ENCODE assay signal across 15 cellular contexts in genomic region chr6:107656883-107657282, GRCh38.
A peak's percentile ranks its signal among the peaks of the same experiment; 100 is the strongest.
DNase-seq lines count a peak whose midpoint lies in the region; ATAC-seq, FAIRE-seq and TF ChIP-seq lines count a peak whose summit lies in the region.
"Had no signal": no experiment of that assay in that cellular context is flagged by ENCODE, and none has a peak within 500 bp of the region (broad histone marks: within the 10 kb centered on the region; RNA-seq: fewer than 3 reads in every experiment).

No MANE protein-coding gene starts in this region.

- H3K4ac ChIP-seq in trophoblast cell (ENCODE audit: low read depth, low read length) = no peak overlapping the region

- peak; percentile 12 to 34 for DNase-seq in SHP77 (lab: John Stamatoyannopoulos, UW)
- DNase-seq in SHP77 treated with DMSO at 0.1 percent for 48 hours (lab: John Stamatoyannopoulos, UW) = no peak
- peak in 1 of 3 donors; percentile 57 for DNase-seq in Peyer's patch
- DNase-seq in cardiac muscle cell (ENCODE audit: low read depth in 1 of 2, low spot score in 1 of 2) = peak in 1 of 2 donors; percentile 34
- no peak for DNase-seq in smooth muscle cell (lab: John Stamatoyannopoulos, UW; ENCODE audit: unreplicated experiment)
- no peak for DNase-seq in frontal cortex (ENCODE audit: low spot score in 2 of 2)
- no peak for DNase-seq in trophoblast cell
- DNase-seq: 8988T; activated naive CD4-positive, alpha-beta T cell treated with anti-CD3 and anti-CD28 coated beads for 36 hours; cerebellar nuclear complex; HFFc6; NCI-H1092 treated with DMSO at 0.1 percent for 48 hours had no signal

- no peaks in the 10 kb centered on the region for H3K36me3 ChIP-seq in Peyer's patch
- H3K36me3 ChIP-seq in cardiac muscle cell = peaks cover 9% of the 10 kb centered on the region
- no peaks in the 10 kb centered on the region for H3K36me3 ChIP-seq in smooth muscle cell (ENCODE audit: low read depth)
- no peaks in the 10 kb centered on the region for H3K36me3 ChIP-seq in trophoblast cell (ENCODE audit: control insufficient read depth in 1 of 2, insufficient read depth in 2 of 2, low read length in 2 of 2)

- no peak overlapping the region for H2BK12ac ChIP-seq in trophoblast cell (ENCODE audit: low read length)

- TF ChIP-seq CTCF in Peyer's patch (IDR thresholded peaks at IDR 0.05) = no peak
- TF ChIP-seq CTCF in cardiac muscle cell (IDR thresholded peaks at IDR 0.05; ENCODE audit: low read depth, low read length) = no peak
- TF ChIP-seq CTCF in smooth muscle cell (IDR thresholded peaks at IDR 0.05; ENCODE audit: borderline replicate concordance, insufficient read depth, poor library complexity, severe bottlenecking) = no peak

- H3K79me1 ChIP-seq in trophoblast cell (ENCODE audit: low read length) = no peaks in the 10 kb centered on the region

- FAIRE-seq in frontal cortex (lab: Jason Lieb, UNC) = no peak
- FAIRE-seq: HTR-8/SVneo had no signal

- H3K9ac ChIP-seq in smooth muscle cell (ENCODE audit: low read depth) = no peak overlapping the region
- no peak overlapping the region for H3K9ac ChIP-seq in trophoblast cell (ENCODE audit: low read length)

- H3K79me2 ChIP-seq in smooth muscle cell (ENCODE audit: low read depth) (no peaks in the 10 kb centered on the region), trophoblast cell (ENCODE audit: control insufficient read depth, insufficient read depth, low read length, poor library complexity) (no peaks in the 10 kb centered on the region)

- no peak overlapping the region for H2BK5ac ChIP-seq in trophoblast cell (ENCODE audit: low read depth, low read length, poor library complexity)

- no peak for ATAC-seq in HG02588 (IDR thresholded peaks at IDR 0.05; ENCODE audit: unreplicated experiment)
- ATAC-seq: left lobe of liver had no signal

- H3K4me2 ChIP-seq in smooth muscle cell (no peak overlapping the region), trophoblast cell (ENCODE audit: low read length) (no peak overlapping the region)

- H3K27ac ChIP-seq in Peyer's patch (peak overlapping the region in 3 of 4 donors; percentile 19 to 79 (median 48)), cardiac muscle cell (peak overlapping the region; percentile 39), smooth muscle cell (ENCODE audit: low read depth) (peak overlapping the region; percentile 34), trophoblast cell (ENCODE audit: low read depth, low read length) (no peak overlapping the region)

- H4K91ac ChIP-seq in trophoblast cell (ENCODE audit: low read depth, low read length) = no peak overlapping the region

- H2AK5ac ChIP-seq in trophoblast cell (ENCODE audit: low read length) = no peak overlapping the region

- H4K8ac ChIP-seq in trophoblast cell (ENCODE audit: low read depth, low read length) = no peak overlapping the region

- TF ChIP-seq POLR2A in Peyer's patch (IDR thresholded peaks at IDR 0.05) = no peak

- no peaks in the 10 kb centered on the region for H3K9me3 ChIP-seq in Peyer's patch
- no peaks in the 10 kb centered on the region for H3K9me3 ChIP-seq in cardiac muscle cell (ENCODE audit: low read depth)
- H3K9me3 ChIP-seq in smooth muscle cell (replicated peaks; ENCODE audit: low read depth) = no peaks in the 10 kb centered on the region
- no peaks in the 10 kb centered on the region for H3K9me3 ChIP-seq in trophoblast cell (ENCODE audit: insufficient read depth, low read depth, low read length)

- H3K23ac ChIP-seq in trophoblast cell (ENCODE audit: low read length) = no peak overlapping the region

- no peaks in the 10 kb centered on the region for H3F3A ChIP-seq in smooth muscle cell (ENCODE audit: low read depth)

- H3K4me3 ChIP-seq in Peyer's patch (no peak overlapping the region), cardiac muscle cell (no peak overlapping the region), smooth muscle cell (no peak overlapping the region), trophoblast cell (ENCODE audit: low read depth, low read length) (no peak overlapping the region)

- no peak overlapping the region for H2BK120ac ChIP-seq in trophoblast cell (ENCODE audit: insufficient read depth, low read length, poor library complexity)

- no peak overlapping the region for H4K12ac ChIP-seq in trophoblast cell (ENCODE audit: low read depth, low read length)

- H4K20me1 ChIP-seq in smooth muscle cell (ENCODE audit: low read depth) = no peaks in the 10 kb centered on the region

- H3K27me3 ChIP-seq in Peyer's patch = no peaks in the 10 kb centered on the region
- H3K27me3 ChIP-seq in cardiac muscle cell = no peaks in the 10 kb centered on the region
- no peaks in the 10 kb centered on the region for H3K27me3 ChIP-seq in smooth muscle cell (ENCODE audit: low read depth)
- no peaks in the 10 kb centered on the region for H3K27me3 ChIP-seq in trophoblast cell (ENCODE audit: insufficient read depth, low read length)

- peaks cover 0 to 12% (median 7%) of the 10 kb centered on the region in 4 donors for H3K4me1 ChIP-seq in Peyer's patch
- H3K4me1 ChIP-seq in cardiac muscle cell (ENCODE audit: low read depth) = peaks cover 36% of the 10 kb centered on the region
- no peaks in the 10 kb centered on the region for H3K4me1 ChIP-seq in smooth muscle cell (ENCODE audit: low read depth)
- peaks cover 0 to 4% of the 10 kb centered on the region in 2 experiments for H3K4me1 ChIP-seq in trophoblast cell (ENCODE audit: control insufficient read depth in 1 of 2, insufficient read depth in 2 of 2, low read length in 2 of 2)

- no peak overlapping the region for H3K14ac ChIP-seq in trophoblast cell (ENCODE audit: low read length)

- H2AFZ ChIP-seq in smooth muscle cell (ENCODE audit: low read depth) (no peak overlapping the region), trophoblast cell (ENCODE audit: insufficient read depth, low read length, poor library complexity) (no peak overlapping the region)

- H3K18ac ChIP-seq in trophoblast cell (ENCODE audit: low read length) = no peak overlapping the region

- 74% methylated on average over 8 of the region's 8 CpGs for WGBS in smooth muscle cell (ENCODE audit: low lambda C conversion rate)
- WGBS in trophoblast cell (ENCODE audit: extremely low coverage, insufficient coverage, insufficient read length) = no CpG with 5 or more reads among the region's 8 CpGs

Comparison
In these comparisons a context has a peak if more than half of its experiments do, and no peak if none do; other contexts are left out.
1. DNase-seq: peak in SHP77 (2 of 2); none in SHP77 treated with DMSO at 0.1 percent for 48 hours (single experiment), smooth muscle cell (single experiment), frontal cortex (0 of 2) and trophoblast cell (0 of 2).